In genomic region chr7:65469919-65470558, GRCh38 we compare ENCODE assay signal across 6 cellular contexts.
DNase-seq lines count a peak whose midpoint lies in the region; ATAC-seq and TF ChIP-seq lines count a peak whose summit lies in the region.
"Not testable (repeated sequence)": the region's sequence is repeated elsewhere in the genome, so short reads cannot be mapped to it uniquely, and the experiment has no call there.

No MANE protein-coding gene starts in this region.

- H3K9me3 Mint-ChIP-seq in CD8-positive, alpha-beta memory T cell: peaks cover 17 to 54% (median 32%) of the 10 kb centered on the region in 5 donors
- H3K9me3 Mint-ChIP-seq in activated B cell treated with CpG ODN at 0.5 μM for 24 hours (peaks cover 42% of the 10 kb centered on the region), memory B cell (peaks cover 37% of the 10 kb centered on the region)
- H3K9me3 Mint-ChIP-seq in stimulated activated memory B cell treated with anti-CD40 and anti-IgM and Interleukin-4, amounts not matched to agents 10 μg/mL and 1 μg/mL and 100 μg/mL, for 72 hours: peaks cover 30% of the 10 kb centered on the region

- H3K27me3 Mint-ChIP-seq in CD8-positive, alpha-beta memory T cell; T-helper 17 cell; activated B cell treated with CpG ODN at 0.5 μM for 24 hours; memory B cell; stimulated activated memory B cell treated with anti-CD40 and anti-IgM and Interleukin-4, amounts not matched to agents 10 μg/mL and 1 μg/mL and 100 μg/mL, for 72 hours: not testable (repeated sequence)

- H3K4me3 ChIP-seq in CD8-positive, alpha-beta memory T cell (ENCODE audit: low read length): not testable (repeated sequence)

- H3K4me1 ChIP-seq in CD8-positive, alpha-beta memory T cell (ENCODE audit: insufficient read depth, low read length): not testable (repeated sequence)

- H3K9me3 ChIP-seq in CD8-positive, alpha-beta memory T cell (ENCODE audit: low read length); T-helper 17 cell (ENCODE audit: control insufficient read depth, low read length, poor library complexity, severe bottlenecking): not testable (repeated sequence)

- peaks cover 6 to 66% (median 9%) of the 10 kb centered on the region in 3 donors for H3K36me3 Mint-ChIP-seq in CD8-positive, alpha-beta memory T cell
- not testable (repeated sequence) for H3K36me3 Mint-ChIP-seq in T-helper 17 cell (ENCODE audit: low read depth)
- H3K36me3 Mint-ChIP-seq in activated B cell treated with CpG ODN at 0.5 μM for 24 hours (ENCODE audit: low read depth) (peaks cover 24% of the 10 kb centered on the region), memory B cell (peaks cover 36% of the 10 kb centered on the region)
- H3K36me3 Mint-ChIP-seq in stimulated activated memory B cell treated with anti-CD40 and anti-IgM and Interleukin-4, amounts not matched to agents 10 μg/mL and 1 μg/mL and 100 μg/mL, for 72 hours: peaks cover 49% of the 10 kb centered on the region

- peaks cover 37 to 47% (median 37%) of the 10 kb centered on the region in 3 donors for H3K4me1 Mint-ChIP-seq in CD8-positive, alpha-beta memory T cell
- H3K4me1 Mint-ChIP-seq in T-helper 17 cell: not testable (repeated sequence)
- H3K4me1 Mint-ChIP-seq in activated B cell treated with CpG ODN at 0.5 μM for 24 hours: peaks cover 43% of the 10 kb centered on the region
- H3K4me1 Mint-ChIP-seq in memory B cell: peaks cover 41% of the 10 kb centered on the region
- peaks cover 28% of the 10 kb centered on the region for H3K4me1 Mint-ChIP-seq in stimulated activated memory B cell treated with anti-CD40 and anti-IgM and Interleukin-4, amounts not matched to agents 10 μg/mL and 1 μg/mL and 100 μg/mL, for 72 hours

- not testable (repeated sequence) for H3K27ac ChIP-seq in CD8-positive, alpha-beta memory T cell (ENCODE audit: low read depth, low read length)

- not testable (repeated sequence) for TF ChIP-seq CTCF in activated B cell treated with CpG ODN at 0.5 μM for 24 hours (IDR thresholded peaks at IDR 0.05)

- H3K36me3 ChIP-seq in CD8-positive, alpha-beta memory T cell (ENCODE audit: insufficient read depth, low read length): not testable (repeated sequence)

- intact Hi-C loops in activated B cell treated with CpG ODN at 0.5 μM for 24 hours (cut with micrococcal nuclease): not testable (repeated sequence)

- peak overlapping the region in 4 of 7 donors; percentile 21 to 63 (median 32) for H3K4me3 Mint-ChIP-seq in CD8-positive, alpha-beta memory T cell
- peak overlapping the region; percentile 15 for H3K4me3 Mint-ChIP-seq in T-helper 17 cell
- H3K4me3 Mint-ChIP-seq in activated B cell treated with CpG ODN at 0.5 μM for 24 hours: peak overlapping the region; percentile 38
- peak overlapping the region; percentile 18 for H3K4me3 Mint-ChIP-seq in memory B cell
- not testable (repeated sequence) for H3K4me3 Mint-ChIP-seq in stimulated activated memory B cell treated with anti-CD40 and anti-IgM and Interleukin-4, amounts not matched to agents 10 μg/mL and 1 μg/mL and 100 μg/mL, for 72 hours

- not testable (repeated sequence) for H3K27me3 ChIP-seq in CD8-positive, alpha-beta memory T cell (ENCODE audit: insufficient read depth, low read length, poor library complexity, severe bottlenecking)

- CTCF ChIA-PET in CD8-positive, alpha-beta memory T cell (lab: Charles Lee); activated B cell treated with CpG ODN at 0.5 μM for 24 hours (lab: Charles Lee): not testable (repeated sequence)

- ATAC-seq in T-helper 17 cell; activated B cell treated with CpG ODN at 0.5 μM for 24 hours (ENCODE audit: low read depth); memory B cell (ENCODE audit: low read depth); stimulated activated memory B cell treated with anti-CD40 and anti-IgM and Interleukin-4, amounts not matched to agents 10 μg/mL and 1 μg/mL and 100 μg/mL, for 72 hours: not testable (repeated sequence)

- H3K27ac Mint-ChIP-seq in CD8-positive, alpha-beta memory T cell: peak overlapping the region in 1 of 8 donors; percentile 2
- H3K27ac Mint-ChIP-seq in T-helper 17 cell, activated B cell treated with CpG ODN at 0.5 μM for 24 hours, memory B cell: not testable (repeated sequence)
- H3K27ac Mint-ChIP-seq in stimulated activated memory B cell treated with anti-CD40 and anti-IgM and Interleukin-4, amounts not matched to agents 10 μg/mL and 1 μg/mL and 100 μg/mL, for 72 hours: peak overlapping the region; percentile 68

- DNase-seq in CD8-positive, alpha-beta memory T cell; T-helper 17 cell; activated B cell treated with CpG ODN at 0.5 μM for 24 hours; memory B cell (ENCODE audit: low spot score in 2 of 2): not testable (repeated sequence)
- DNase-seq in DMS53 (lab: John Stamatoyannopoulos, UW): peak; percentile 16

- POLR2A ChIA-PET in CD8-positive, alpha-beta memory T cell (lab: Charles Lee); activated B cell treated with CpG ODN at 0.5 μM for 24 hours (lab: Charles Lee): not testable (repeated sequence)
